In genomic region chr9:33880562-33881089, GRCh38 we compare ENCODE assay signal across 19 cellular contexts.
DNase-seq lines count a peak whose midpoint lies in the region; ATAC-seq, FAIRE-seq and TF ChIP-seq lines count a peak whose summit lies in the region.
"Had no signal": no experiment of that assay in that cellular context is flagged by ENCODE, and none has a peak within 500 bp of the region (broad histone marks: within the 10 kb centered on the region; RNA-seq: fewer than 3 reads in every experiment).

No MANE protein-coding gene starts in this region.

- no peak for TF ChIP-seq CTCF in WTC11 (IDR thresholded peaks at IDR 0.05)

- no peaks in the 10 kb centered on the region for H3K27me3 Mint-ChIP-seq in WTC11 (ENCODE audit: low read depth)
- no peaks in the 10 kb centered on the region for H3K27me3 Mint-ChIP-seq in memory B cell
- H3K27me3 Mint-ChIP-seq: brain had no signal

- H3K4me1 Mint-ChIP-seq in WTC11 (peaks cover 30% of the 10 kb centered on the region), memory B cell (peaks cover 21% of the 10 kb centered on the region)

- H3K4me3 Mint-ChIP-seq in WTC11 (no peak overlapping the region), memory B cell (no peak overlapping the region)
- H3K4me3 Mint-ChIP-seq: brain, immature natural killer cell had no signal

- H3K36me3 Mint-ChIP-seq in WTC11 (no peaks in the 10 kb centered on the region), memory B cell (no peaks in the 10 kb centered on the region)
- H3K36me3 Mint-ChIP-seq: brain, immature natural killer cell had no signal

- ATAC-seq in WTC11 (peak; percentile 72), memory B cell (ENCODE audit: low read depth) (no peak), GM19324 (IDR thresholded peaks at IDR 0.05; ENCODE audit: low FRiP score, unreplicated experiment) (no peak)
- ATAC-seq: GM12878 had no signal

- CTCF ChIA-PET in WTC11 (lab: Charles Lee): interaction anchor here (0.6 to 1.2 kb wide), 4 partner anchors 45 to 523 kb away, joined by 3 to 4 read pairs (median 4); no protein-coding TSS in a partner anchor

- POLR2A ChIA-PET in WTC11 (lab: Charles Lee): no interaction called here

- FAIRE-seq in urothelium cell line (lab: Jason Lieb, UNC) (peak; percentile 5), frontal cortex (lab: Jason Lieb, UNC) (no peak)
- FAIRE-seq: GM12878 had no signal

- H3K9me3 Mint-ChIP-seq in WTC11 (no peaks in the 10 kb centered on the region), memory B cell (no peaks in the 10 kb centered on the region)
- H3K9me3 Mint-ChIP-seq: brain, immature natural killer cell had no signal

- peak overlapping the region; percentile 40 for H3K27ac Mint-ChIP-seq in WTC11
- H3K27ac Mint-ChIP-seq in memory B cell: peak overlapping the region; percentile 56

- DNase-seq in stimulated activated CD4-positive, alpha-beta T cell treated with anti-CD3 and anti-CD28 coated beads, Interleukin-4, amount 100 ng/mL, for 24 hours: peak; percentile 3
- DNase-seq in stimulated activated CD4-positive, alpha-beta T cell treated with anti-CD3 and anti-CD28 coated beads, Interleukin-4, amount 100 ng/mL, for 1 hour: no peak
- DNase-seq in WTC11 (ENCODE audit: low spot score) (peak; percentile 60), memory B cell (ENCODE audit: low spot score in 2 of 2) (no peak), urothelium cell line (ENCODE audit: low spot score) (no peak), GDM1 (lab: John Stamatoyannopoulos, UW) (no peak), frontal cortex (ENCODE audit: low spot score in 2 of 2) (no peak)
- DNase-seq: activated CD4-positive, CD25-positive, alpha-beta regulatory T cell; activated T-cell treated with anti-CD3 and anti-CD28 coated beads, Interleukin-2, amount 50 U/mL, for 1 hour; BE2C; effector memory CD4-positive, alpha-beta T cell; immature natural killer cell; NCI-H187; NCI-H526; SW 1271; thyroid gland had no signal

TF ChIP-seq in WTC11, 78 proteins besides CTCF, POLR2A, EP300 and RAD21:
- TF ChIP-seq ZNF532 (CRISPR knock-in tag; IDR thresholded peaks at IDR 0.05; ENCODE audit: borderline replicate concordance): no peak
- peak; percentile 76 for TF ChIP-seq ZNF121 (CRISPR knock-in tag; IDR thresholded peaks at IDR 0.05)

Comparison
In these comparisons a context has a peak if more than half of its experiments do, and no peak if none do; other contexts are left out.
1. DNase-seq: peak in stimulated activated CD4-positive, alpha-beta T cell treated with anti-CD3 and anti-CD28 coated beads, Interleukin-4, amount 100 ng/mL, for 24 hours (single experiment) and WTC11 (single experiment); none in stimulated activated CD4-positive, alpha-beta T cell treated with anti-CD3 and anti-CD28 coated beads, Interleukin-4, amount 100 ng/mL, for 1 hour (single experiment), memory B cell (0 of 2), urothelium cell line (single experiment), GDM1 (single experiment) and frontal cortex (0 of 2).